20 cellular contexts compared by ENCODE assay signal in the genomic region with DNA sequence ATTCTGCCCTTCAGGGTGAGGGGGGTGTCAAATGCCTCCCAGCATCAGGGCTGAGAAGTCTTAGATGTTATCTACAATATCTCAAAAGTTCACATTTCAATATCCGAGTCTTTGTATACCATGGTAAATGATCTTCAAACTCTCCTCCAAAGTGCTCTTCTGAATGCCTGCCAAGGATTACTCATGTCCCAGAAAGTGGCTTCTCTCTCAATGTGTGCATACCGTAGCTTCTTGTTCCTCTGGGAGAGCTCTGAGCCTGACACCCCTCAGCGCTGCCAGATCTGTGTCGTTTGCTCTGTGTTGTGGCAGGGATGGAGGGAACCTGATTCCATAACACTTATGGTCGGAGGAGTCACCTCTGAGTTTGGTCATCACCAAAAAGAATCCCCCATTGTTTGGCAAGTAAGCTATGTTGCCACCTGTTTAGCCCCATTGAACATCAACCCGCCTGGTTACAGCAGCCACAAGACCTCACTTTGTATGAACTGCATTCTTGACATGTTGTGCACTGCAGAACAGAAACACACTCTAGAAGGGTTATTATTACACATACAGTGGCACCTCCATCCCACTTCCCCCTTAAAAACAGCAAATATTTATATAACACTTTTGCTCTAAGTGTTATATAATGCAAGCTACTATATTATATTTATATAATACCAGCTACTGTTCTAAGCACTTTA.
A peak's percentile ranks its signal among the peaks of the same experiment; 100 is the strongest.
DNase-seq lines count a peak whose midpoint lies in the region; ATAC-seq, FAIRE-seq and TF ChIP-seq lines count a peak whose summit lies in the region.
"Had no signal": no experiment of that assay in that cellular context is flagged by ENCODE, and none has a peak within 500 bp of the region (broad histone marks: within the 10 kb centered on the region; RNA-seq: fewer than 3 reads in every experiment).

No MANE protein-coding gene starts in this region.

- H3K36me3 ChIP-seq in HepG2 (replicated peaks in 1 of 2; ENCODE audit: control insufficient read depth in 1 of 2, insufficient read depth in 2 of 2, low read length in 2 of 2) (no peaks in the 10 kb centered on the region), prostate gland (no peaks in the 10 kb centered on the region)
- H3K36me3 ChIP-seq: thoracic aorta had no signal

- TF ChIP-seq CTCF in fibroblast of pulmonary artery (IDR thresholded peaks at IDR 0.05; ENCODE audit: low read length, missing control alignments) (no peak), HepG2 (CRISPR knock-in tag; IDR thresholded peaks at IDR 0.05) (no peak), prostate gland (IDR thresholded peaks at IDR 0.05) (no peak)

- DNase-seq in H4 (ENCODE audit: low spot score) (peak; percentile 31), SHP77 (lab: John Stamatoyannopoulos, UW) (peak; percentile 44 to 47), fibroblast of pulmonary artery (ENCODE audit: low read depth) (peak; percentile 2), renal cortical epithelial cell (ENCODE audit: low read depth) (peak; percentile 67), HepG2 (ENCODE audit: low spot score) (no peak), NCI-H510A treated with DMSO at 0.1 percent for 48 hours (lab: John Stamatoyannopoulos, UW) (no peak), prostate gland (ENCODE audit: low spot score) (no peak), foreskin melanocyte (no peak)
- DNase-seq: activated naive CD8-positive, alpha-beta T cell treated with anti-CD3 and anti-CD28 coated beads, Interleukin-2, amount 10 ng/mL, durations not matched to agents 7 days and 5 days; CD8-positive, alpha-beta T cell; DND-41; effector CD8-positive, alpha-beta T cell; NCI-H226; stimulated activated CD4-positive, alpha-beta T cell treated with anti-CD3 and anti-CD28 coated beads, Interleukin-2, amount 100 ng/mL, for 48 hours; stimulated activated naive B cell treated with anti-CD40 and anti-IgM and Interleukin-4, amounts not matched to agents 10 μg/mL and 1 μg/mL and 100 μg/mL, for 72 hours had no signal

- WGBS in HepG2 (ENCODE audit: low lambda C conversion rate): 4% methylated on average over 6 of the region's 6 CpGs
- 28% methylated on average over 6 of the region's 6 CpGs for WGBS in prostate gland

- no peak overlapping the region for H2AFZ ChIP-seq in HepG2 (ENCODE audit: low read length)

- no peak overlapping the region for H3K9ac ChIP-seq in HepG2 (ENCODE audit: insufficient read depth, low read depth, low read length)

- FAIRE-seq in HepG2 (lab: Jason Lieb, UNC): no peak
- FAIRE-seq: frontal cortex had no signal

- H3K4me1 ChIP-seq in HepG2 (ENCODE audit: insufficient read depth, low read length) (no peaks in the 10 kb centered on the region), prostate gland (replicated peaks) (no peaks in the 10 kb centered on the region)

- BruUV-seq in HepG2 (replicated peaks; lab: Mats Ljungman, UMichigan): no TSS peak

- no peak for TF ChIP-seq RAD21 in HepG2 (CRISPR knock-in tag; IDR thresholded peaks at IDR 0.05)

- no peaks in the 10 kb centered on the region for H4K20me1 ChIP-seq in HepG2 (ENCODE audit: insufficient read depth, low read length)

- in situ Hi-C loops in HepG2 (cut with HindIII; ENCODE audit: extremely low pct_ligation_motif_present, low pct_unique_long_range_greater_than_20kb): no loop called here

- H3K27ac ChIP-seq in HepG2 (ENCODE audit: extremely low read length, insufficient read depth, low read length) (no peak overlapping the region), prostate gland (no peak overlapping the region)
- H3K27ac ChIP-seq: SK-N-MC, thoracic aorta had no signal

- TF ChIP-seq POLR2A in HepG2 (IDR thresholded peaks at IDR 0.05; ENCODE audit: insufficient read depth in 1 of 2, low read depth in 2 of 2, low read length in 2 of 2) (no peak), prostate gland (IDR thresholded peaks at IDR 0.05) (no peak)

- no peak overlapping the region for H3K4me3 ChIP-seq in fibroblast of pulmonary artery (replicated peaks; ENCODE audit: low read depth, low read length)
- no peak overlapping the region for H3K4me3 ChIP-seq in HepG2 (replicated peaks in 1 of 3; ENCODE audit: insufficient read depth in 1 of 3, low read depth in 2 of 3, low read length in 3 of 3)
- no peak overlapping the region for H3K4me3 ChIP-seq in prostate gland
- H3K4me3 ChIP-seq: SK-N-MC, smooth muscle cell, thoracic aorta had no signal

- TF ChIP-seq EP300 in HepG2 (IDR thresholded peaks at IDR 0.05; ENCODE audit: low read depth in 2 of 2, low read length in 2 of 2) (no peak), HepG2 (CRISPR knock-in tag; IDR thresholded peaks at IDR 0.05; ENCODE audit: borderline replicate concordance) (no peak)

- H3K79me2 ChIP-seq in HepG2 (ENCODE audit: insufficient read depth, low read length): no peaks in the 10 kb centered on the region

- no peaks in the 10 kb centered on the region for H3K9me3 ChIP-seq in HepG2 (ENCODE audit: low read length)
- H3K9me3 ChIP-seq in prostate gland: no peaks in the 10 kb centered on the region
- H3K9me3 ChIP-seq: thoracic aorta had no signal

- intact Hi-C loops in HepG2 (cut with micrococcal nuclease; ENCODE audit: unreplicated experiment) (no loop called here), prostate gland (cut with DNase I) (loop anchor here (2.0 kb wide), 1 partner anchor 50 kb away; no protein-coding TSS in a partner anchor)

- H3K27me3 ChIP-seq in HepG2 (ENCODE audit: control insufficient read depth in 1 of 2, insufficient read depth in 2 of 2, low read length in 2 of 2): no peaks in the 10 kb centered on the region; a peak in 2 of 5 replicates
- H3K27me3 ChIP-seq in prostate gland (replicated peaks; ENCODE audit: insufficient read depth): no peaks in the 10 kb centered on the region

- POLR2A ChIA-PET in HepG2 (lab: Yijun Ruan, JAX): no interaction called here

- no peak overlapping the region for H3K4me2 ChIP-seq in HepG2 (ENCODE audit: low read depth, low read length)
- H3K4me2 ChIP-seq: smooth muscle cell had no signal

- CTCF ChIA-PET in HepG2 (lab: Yijun Ruan, JAX; ENCODE audit: low intra/inter-chr PET ratio, low total read pairs): interaction anchor here (1.2 to 1.3 kb wide), 2 partner anchors 50 to 106 kb away, joined by 5 read pairs; no protein-coding TSS in a partner anchor

- ATAC-seq in HepG2: no peak
- ATAC-seq: activated T-helper 17 cell treated with anti-CD3 and anti-CD28 coated beads, Interleukin-2, amount 50 U/mL, for 72 hours; CD8-positive, alpha-beta T cell; stimulated activated naive B cell treated with anti-CD40 and anti-IgM and Interleukin-4, amounts not matched to agents 10 μg/mL and 1 μg/mL and 100 μg/mL, for 72 hours had no signal

TF ChIP-seq in HepG2, 621 proteins besides CTCF, POLR2A, EP300 and RAD21 (continues in another document):
- TF ChIP-seq ZNF432 (CRISPR knock-in tag; IDR thresholded peaks at IDR 0.05; ENCODE audit: borderline replicate concordance): no peak
- TF ChIP-seq MAF1 (CRISPR knock-in tag; IDR thresholded peaks at IDR 0.05; ENCODE audit: borderline replicate concordance): no peak
- TF ChIP-seq ISL2 (CRISPR knock-in tag; IDR thresholded peaks at IDR 0.05): no peak
- TF ChIP-seq, protein P1, sequence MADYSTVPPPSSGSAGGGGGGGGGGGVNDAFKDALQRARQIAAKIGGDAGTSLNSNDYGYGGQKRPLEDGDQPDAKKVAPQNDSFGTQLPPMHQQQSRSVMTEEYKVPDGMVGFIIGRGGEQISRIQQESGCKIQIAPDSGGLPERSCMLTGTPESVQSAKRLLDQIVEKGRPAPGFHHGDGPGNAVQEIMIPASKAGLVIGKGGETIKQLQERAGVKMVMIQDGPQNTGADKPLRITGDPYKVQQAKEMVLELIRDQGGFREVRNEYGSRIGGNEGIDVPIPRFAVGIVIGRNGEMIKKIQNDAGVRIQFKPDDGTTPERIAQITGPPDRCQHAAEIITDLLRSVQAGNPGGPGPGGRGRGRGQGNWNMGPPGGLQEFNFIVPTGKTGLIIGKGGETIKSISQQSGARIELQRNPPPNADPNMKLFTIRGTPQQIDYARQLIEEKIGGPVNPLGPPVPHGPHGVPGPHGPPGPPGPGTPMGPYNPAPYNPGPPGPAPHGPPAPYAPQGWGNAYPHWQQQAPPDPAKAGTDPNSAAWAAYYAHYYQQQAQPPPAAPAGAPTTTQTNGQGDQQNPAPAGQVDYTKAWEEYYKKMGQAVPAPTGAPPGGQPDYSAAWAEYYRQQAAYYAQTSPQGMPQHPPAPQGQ (CRISPR knock-in tag; IDR thresholded peaks at IDR 0.05; ENCODE audit: borderline replicate concordance): no peak
- TF ChIP-seq ZNF768 (CRISPR knock-in tag; IDR thresholded peaks at IDR 0.05): no peak
- no peak for TF ChIP-seq ASH2L (IDR thresholded peaks at IDR 0.05; ENCODE audit: insufficient read length, low read depth, low read length)
- TF ChIP-seq ZNF639 (CRISPR knock-in tag; conservative IDR thresholded peaks at IDR 0.05): no peak
- no peak for TF ChIP-seq SKI (IDR thresholded peaks at IDR 0.05; ENCODE audit: partially characterized antibody)
- TF ChIP-seq ZNF382 (CRISPR knock-in tag; IDR thresholded peaks at IDR 0.05; ENCODE audit: borderline replicate concordance): no peak

Comparison
In these comparisons a context has a peak if more than half of its experiments do, and no peak if none do; other contexts are left out.
1. DNase-seq: peak in H4 (single experiment), SHP77 (2 of 2), fibroblast of pulmonary artery (single experiment) and renal cortical epithelial cell (single experiment); none in HepG2 (single experiment), NCI-H510A treated with DMSO at 0.1 percent for 48 hours (single experiment), prostate gland (single experiment) and foreskin melanocyte (single experiment).